Comparison of ENCODE assay signal across 26 cellular contexts in genomic region chr17:11898526-11899235, GRCh38.
"Had no signal": no experiment of that assay in that cellular context is flagged by ENCODE, and none has a peak within 500 bp of the region (broad histone marks: within the 10 kb centered on the region; RNA-seq: fewer than 3 reads in every experiment).

No MANE protein-coding gene starts in this region.

- H3K4me3 Mint-ChIP-seq: activated CD8-positive, alpha-beta T cell treated with anti-CD3 and anti-CD28 coated beads, Interleukin-2, amount 10 ng/mL, durations not matched to agents 7 days and 5 days; activated naive CD8-positive, alpha-beta T cell treated with anti-CD3 and anti-CD28 coated beads for 36 hours; activated T-cell treated with anti-CD3 and anti-CD28 coated beads, Interleukin-2, amount 50 U/mL, for 4 hours; immature natural killer cell; natural killer cell treated with Interleukin-12 subunit alpha and Interleukin-12 subunit beta and Interleukin-15 and Interleukin-18, amount 100 ng/mL, for 72 hours; stimulated activated memory B cell treated with anti-CD40 and anti-IgM and Interleukin-4, amounts not matched to agents 10 μg/mL and 1 μg/mL and 100 μg/mL, for 72 hours had no signal

- H2AFZ ChIP-seq: hepatocyte had no signal

- H3K27me3 ChIP-seq: cardiac muscle cell, foreskin keratinocyte, hepatocyte, stomach, suprapubic skin, tibial nerve had no signal

- H3K36me3 ChIP-seq: cardiac muscle cell, left ventricle myocardium inferior, stomach, suprapubic skin, tibial nerve had no signal

- H3K9me3 ChIP-seq: left ventricle myocardium inferior, stomach, suprapubic skin, tibial nerve had no signal

- H3K27ac ChIP-seq: cardiac muscle cell, foreskin keratinocyte, hepatocyte, stomach, tibial nerve had no signal

- H3K4me2 ChIP-seq: hepatocyte had no signal

- H3K27me3 Mint-ChIP-seq: stimulated activated memory B cell treated with anti-CD40 and anti-IgM and Interleukin-4, amounts not matched to agents 10 μg/mL and 1 μg/mL and 100 μg/mL, for 72 hours had no signal

- H3K4me3 ChIP-seq: cardiac muscle cell, hepatocyte, left ventricle myocardium inferior, stomach, suprapubic skin, tibial nerve had no signal

- H3K36me3 Mint-ChIP-seq: activated naive CD8-positive, alpha-beta T cell treated with anti-CD3 and anti-CD28 coated beads for 36 hours; natural killer cell treated with Interleukin-12 subunit alpha and Interleukin-12 subunit beta and Interleukin-15 and Interleukin-18, amount 100 ng/mL, for 72 hours; stimulated activated memory B cell treated with anti-CD40 and anti-IgM and Interleukin-4, amounts not matched to agents 10 μg/mL and 1 μg/mL and 100 μg/mL, for 72 hours had no signal

- H3K79me2 ChIP-seq: hepatocyte had no signal

- DNase-seq: activated CD4-positive, alpha-beta T cell treated with anti-CD3 and anti-CD28 coated beads for 1 hour; activated CD4-positive, alpha-beta T cell treated with anti-CD3 and anti-CD28 coated beads, Interleukin-2, amount 50 U/mL, for 1 hour; activated CD8-positive, alpha-beta T cell treated with anti-CD3 and anti-CD28 coated beads, Interleukin-2, amount 10 ng/mL, durations not matched to agents 7 days and 5 days; activated naive CD4-positive, alpha-beta T cell; activated naive CD8-positive, alpha-beta T cell treated with anti-CD3 and anti-CD28 coated beads for 36 hours; activated T-cell treated with anti-CD3 and anti-CD28 coated beads, Interleukin-2, amount 50 U/mL, for 4 hours; amniotic stem cell; effector CD8-positive, alpha-beta T cell; foreskin keratinocyte; immature natural killer cell; kidney glomerular epithelial cell; left ventricle myocardium inferior; mammary epithelial cell; midbrain; small intestine; stimulated activated CD4-positive, alpha-beta T cell treated with anti-CD3 and anti-CD28 coated beads, Interleukin-15, amount 100 ng/mL, for 24 hours; stomach; T-helper 1 cell had no signal

- H3K4me1 ChIP-seq: foreskin keratinocyte, stomach, tibial nerve had no signal

- ATAC-seq: activated CD8-positive, alpha-beta T cell treated with anti-CD3 and anti-CD28 coated beads, Interleukin-2, amount 10 ng/mL, durations not matched to agents 7 days and 5 days; activated T-cell treated with anti-CD3 and anti-CD28 coated beads, Interleukin-2, amount 50 U/mL, for 4 hours; foreskin keratinocyte; natural killer cell treated with Interleukin-12 subunit alpha and Interleukin-12 subunit beta and Interleukin-15 and Interleukin-18, amount 100 ng/mL, for 72 hours; sciatic nerve; stimulated activated memory B cell treated with anti-CD40 and anti-IgM and Interleukin-4, amounts not matched to agents 10 μg/mL and 1 μg/mL and 100 μg/mL, for 72 hours had no signal

- H3K27ac Mint-ChIP-seq: activated CD8-positive, alpha-beta T cell treated with anti-CD3 and anti-CD28 coated beads, Interleukin-2, amount 10 ng/mL, durations not matched to agents 7 days and 5 days; activated naive CD8-positive, alpha-beta T cell treated with anti-CD3 and anti-CD28 coated beads for 36 hours; activated T-helper 2 cell treated with anti-CD3 and anti-CD28 coated beads, Interferon-gamma antibody, Interleukin-2, Interleukin-4, amounts not matched to agents 10 μg/mL and 5 μg/mL and 100 μg/mL, durations not matched to agents 14 hours and 24 hours and 36 hours; immature natural killer cell; natural killer cell treated with Interleukin-12 subunit alpha and Interleukin-12 subunit beta and Interleukin-15 and Interleukin-18, amount 100 ng/mL, for 72 hours; stimulated activated memory B cell treated with anti-CD40 and anti-IgM and Interleukin-4, amounts not matched to agents 10 μg/mL and 1 μg/mL and 100 μg/mL, for 72 hours had no signal

- FAIRE-seq: small intestine had no signal

- H3K9me3 Mint-ChIP-seq: activated naive CD8-positive, alpha-beta T cell treated with anti-CD3 and anti-CD28 coated beads for 36 hours; activated T-cell treated with anti-CD3 and anti-CD28 coated beads, Interleukin-2, amount 50 U/mL, for 4 hours; stimulated activated memory B cell treated with anti-CD40 and anti-IgM and Interleukin-4, amounts not matched to agents 10 μg/mL and 1 μg/mL and 100 μg/mL, for 72 hours had no signal

- H3K4me1 Mint-ChIP-seq: activated naive CD8-positive, alpha-beta T cell treated with anti-CD3 and anti-CD28 coated beads for 36 hours; immature natural killer cell; stimulated activated memory B cell treated with anti-CD40 and anti-IgM and Interleukin-4, amounts not matched to agents 10 μg/mL and 1 μg/mL and 100 μg/mL, for 72 hours had no signal
